9 cellular contexts compared by ENCODE assay signal in genomic region chr7:44574286-44574872, GRCh38. TPM values are rescaled to one million over a fixed set of nuclear protein-coding genes. Genes with fewer than 3 reads are reported as not detected.
DNase-seq lines count a peak whose midpoint lies in the region; ATAC-seq and TF ChIP-seq lines count a peak whose summit lies in the region.
"Had no signal": no experiment of that assay in that cellular context is flagged by ENCODE, and none has a peak within 500 bp of the region (broad histone marks: within the 10 kb centered on the region; RNA-seq: fewer than 3 reads in every experiment).

No MANE protein-coding gene starts in this region.

- peaks cover 27% of the 10 kb centered on the region for H3K4me1 Mint-ChIP-seq in neural progenitor cell

- H3K27me3 ChIP-seq in dorsolateral prefrontal cortex (no peaks in the 10 kb centered on the region), neural progenitor cell (no peaks in the 10 kb centered on the region)

- peaks cover 39% of the 10 kb centered on the region for H3K79me2 ChIP-seq in neural progenitor cell (ENCODE audit: low read depth)

- H3K9ac ChIP-seq in ES-I3 (ENCODE audit: low read depth, low read length) (peak overlapping the region; percentile 90; the same call in 1 of the 2 replicates), neural progenitor cell (peak overlapping the region; percentile 73)

- peak overlapping the region; percentile 92 for H3K4me2 ChIP-seq in neural progenitor cell

- H3K27ac ChIP-seq in dorsolateral prefrontal cortex (peak overlapping the region; percentile 39 to 95 (median 83)), neural progenitor cell (peak overlapping the region; percentile 71)

- intact Hi-C loops in dorsolateral prefrontal cortex (cut with DNase I), result loop anchor here in 1 of 2 donors (5.0 kb wide), 2 partner anchors 82 to 502 kb away; partner anchors contain the start of gene NUDCD3

- H3K36me3 Mint-ChIP-seq in neural progenitor cell, result peaks cover 39% of the 10 kb centered on the region

- peaks cover 31% of the 10 kb centered on the region for H3F3A ChIP-seq in neural progenitor cell (ENCODE audit: low read depth)

- H3K36me3 ChIP-seq in ES-I3 (ENCODE audit: insufficient read depth, low read length), result peaks cover 42% of the 10 kb centered on the region
- H3K36me3 ChIP-seq in neural progenitor cell, result peaks cover 7% of the 10 kb centered on the region

- H3K4me1 ChIP-seq in ES-I3 (ENCODE audit: insufficient read depth, low read length) (peaks cover 9% of the 10 kb centered on the region; the same call in 1 of the 2 replicates), neural progenitor cell (peaks cover 17% of the 10 kb centered on the region)

- peak overlapping the region; percentile 96 for H3K27ac Mint-ChIP-seq in neural progenitor cell

- H3K27me3 Mint-ChIP-seq in neural progenitor cell (ENCODE audit: insufficient read depth, low read depth), result peaks cover 3% of the 10 kb centered on the region

- no peak for DNase-seq in LNCaP clone FGC (ENCODE audit: low read depth)
- DNase-seq in dorsolateral prefrontal cortex, result no peak
- no peak for DNase-seq in neural progenitor cell (ENCODE audit: low spot score)

- peaks cover under 1% of the 10 kb centered on the region for H4K20me1 ChIP-seq in neural progenitor cell (ENCODE audit: low read depth)

- H3K4me3 Mint-ChIP-seq in neural progenitor cell, result peak overlapping the region; percentile 98

- no peak for ATAC-seq in HG03025 (IDR thresholded peaks at IDR 0.05; ENCODE audit: low FRiP score, unreplicated experiment)
- ATAC-seq in GM19324 (IDR thresholded peaks at IDR 0.05; ENCODE audit: low FRiP score, unreplicated experiment), result no peak
- no peak for ATAC-seq in GM19351 (IDR thresholded peaks at IDR 0.05; ENCODE audit: unreplicated experiment)
- no peak for ATAC-seq in HG02623 (IDR thresholded peaks at IDR 0.05; ENCODE audit: unreplicated experiment)

- peak overlapping the region; percentile 60 for H2AFZ ChIP-seq in neural progenitor cell (replicated peaks)

- H3K9me3 ChIP-seq in ES-I3 (ENCODE audit: control insufficient read depth, insufficient read depth, low read length), result no peaks in the 10 kb centered on the region
- H3K9me3 ChIP-seq in neural progenitor cell (ENCODE audit: low read depth), result no peaks in the 10 kb centered on the region

- no peak for TF ChIP-seq CTCF in LNCaP clone FGC (IDR thresholded peaks at IDR 0.05; ENCODE audit: control insufficient read depth, extremely low read depth, insufficient read depth)
- no peak for TF ChIP-seq CTCF in dorsolateral prefrontal cortex (IDR thresholded peaks at IDR 0.05 in 54 of 56, conservative IDR thresholded peaks at IDR 0.05 in 2 of 56; ENCODE audit: low read depth in 1 of 56, partially characterized antibody in 56 of 56)
- TF ChIP-seq CTCF in neural progenitor cell (IDR thresholded peaks at IDR 0.05), result no peak

- H3K9me3 Mint-ChIP-seq in neural progenitor cell, result no peaks in the 10 kb centered on the region

- peak overlapping the region; percentile 89 for H3K4me3 ChIP-seq in LNCaP clone FGC (ENCODE audit: low read depth, low read length)
- H3K4me3 ChIP-seq in dorsolateral prefrontal cortex, result peak overlapping the region; percentile 60 to 100 (median 96)
- H3K4me3 ChIP-seq in neural progenitor cell, result peak overlapping the region; percentile 73

RNA-seq across cellular contexts. Expression of gene DDX56, which starts 0.7 kb away (rescaled TPM):
- total RNA-seq in dorsolateral prefrontal cortex (10 to 100 TPM; 38.1 to 83.2 (median 61.5) TPM), neural progenitor cell (ENCODE audit: low replicate concordance) (61.0 and 67.5 TPM in 2 replicates)

RNA-seq across cellular contexts. Expression of gene TMED4, which starts 7.7 kb away (rescaled TPM):
- total RNA-seq in dorsolateral prefrontal cortex (10 to 100 TPM; 53.4 to 91.7 (median 69.9) TPM), neural progenitor cell (ENCODE audit: low replicate concordance) (95.8 and 222 TPM in 2 replicates)

RNA-seq across cellular contexts. Expression of gene OGDH, which starts 32.0 kb away (rescaled TPM):
- total RNA-seq in dorsolateral prefrontal cortex (100 to 1,000 TPM in 116 of 120 experiments, 10 to 100 TPM in 4; 86.3 to 153 (median 120) TPM), neural progenitor cell (ENCODE audit: low replicate concordance) (25.2 and 54.4 TPM in 2 replicates)

RNA-seq across cellular contexts. Expression of gene NPC1L1, which starts 33.2 kb away (rescaled TPM):
- total RNA-seq in dorsolateral prefrontal cortex (1 to 10 TPM in 19 of 120 experiments, under 1 TPM in 74, not detected in 27; 0.07 to 6.0 (median 0.33) TPM), neural progenitor cell (ENCODE audit: low replicate concordance) (0.09 TPM in 1 of 2 replicates, not detected in the other)
- total RNA-seq: RPMI7951 had no signal
